In genomic region chr16:83215417-83216001, GRCh38 we compare ENCODE assay signal across 8 cellular contexts.
DNase-seq lines count a peak whose midpoint lies in the region; ATAC-seq and TF ChIP-seq lines count a peak whose summit lies in the region.

No MANE protein-coding gene starts in this region.

- H3K36me3 ChIP-seq in neutrophil = no peaks in the 10 kb centered on the region

- H3K27ac ChIP-seq in VCaP (no peak overlapping the region), neutrophil (no peak overlapping the region)

- TF ChIP-seq CTCF in VCaP (conservative IDR thresholded peaks at IDR 0.05) = peak; percentile 77
- peak; percentile 53 for TF ChIP-seq CTCF in neutrophil (IDR thresholded peaks at IDR 0.05)

- no peaks in the 10 kb centered on the region for H3K27me3 ChIP-seq in neutrophil

- peak; percentile 25 for DNase-seq in CMK (ENCODE audit: low read depth)
- DNase-seq in HK-2 (ENCODE audit: unreplicated experiment) = peak; percentile 57
- peak; percentile 12 for DNase-seq in effector CD4-positive, alpha-beta T cell
- DNase-seq in pons (ENCODE audit: low spot score) = no peak

- no peaks in the 10 kb centered on the region for H3K9me3 ChIP-seq in neutrophil

- H3K4me3 ChIP-seq in neutrophil (ENCODE audit: low read depth in 1 of 2, low read length in 1 of 2) = no peak overlapping the region

- no peaks in the 10 kb centered on the region for H3K4me1 ChIP-seq in neutrophil (ENCODE audit: control insufficient read depth in 1 of 2, insufficient read depth in 1 of 2, low read depth in 1 of 2, low read length in 1 of 2)

- ATAC-seq in GM18502 (IDR thresholded peaks at IDR 0.05; ENCODE audit: poor library complexity, unreplicated experiment) (no peak), HG03439 (IDR thresholded peaks at IDR 0.05; ENCODE audit: unreplicated experiment) (no peak)
